Comparison of ENCODE assay signal across 23 cellular contexts in the genomic region with DNA sequence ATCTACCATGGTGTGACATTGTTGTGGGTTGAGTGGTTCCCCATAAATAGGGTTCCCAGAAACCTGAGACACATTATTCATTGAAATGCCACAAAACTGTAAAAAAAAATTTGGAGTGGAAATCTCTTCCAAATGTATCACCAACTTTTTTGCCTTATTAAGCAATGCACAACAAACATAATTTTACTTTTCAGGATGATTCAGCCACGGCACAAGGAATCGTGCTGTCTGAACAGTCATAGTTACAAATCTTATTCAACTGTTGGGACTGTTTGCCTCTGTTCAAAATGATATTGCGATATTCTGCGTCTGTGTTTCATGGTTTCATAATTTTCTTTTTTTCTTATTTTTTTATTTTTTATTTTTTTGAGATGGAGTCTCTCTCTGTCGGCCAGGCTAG.
"Had no signal": no experiment of that assay in that cellular context is flagged by ENCODE, and none has a peak within 500 bp of the region (broad histone marks: within the 10 kb centered on the region; RNA-seq: fewer than 3 reads in every experiment).

No MANE protein-coding gene starts in this region.

- H3K27me3 Mint-ChIP-seq: activated CD4-positive, alpha-beta memory T cell treated with anti-CD3 and anti-CD28 coated beads, Interleukin-2, amount 10 ng/mL, durations not matched to agents 7 days and 5 days had no signal

- ATAC-seq: activated CD4-positive, alpha-beta T cell treated with anti-CD3 and anti-CD28 coated beads for 36 hours; T-cell had no signal

- DNase-seq: activated CD4-positive, alpha-beta memory T cell treated with anti-CD3 and anti-CD28 coated beads, Interleukin-2, amount 10 ng/mL, durations not matched to agents 7 days and 5 days; activated CD4-positive, alpha-beta T cell treated with anti-CD3 and anti-CD28 coated beads for 36 hours; activated CD4-positive, alpha-beta T cell treated with anti-CD3 and anti-CD28 coated beads, Interleukin-2, amount 50 U/mL, for 1 hour; activated gamma-delta T cell treated with Interleukin-2 at 50 U/mL for 16 hours; activated naive CD4-positive, alpha-beta T cell treated with anti-CD3 and anti-CD28 coated beads, Interleukin-2, amount 10 ng/mL, durations not matched to agents 7 days and 5 days; activated naive CD8-positive, alpha-beta T cell treated with anti-CD3 and anti-CD28 coated beads for 36 hours; activated T-cell treated with anti-CD3 and anti-CD28 coated beads for 4 hours; activated T-cell treated with anti-CD3 and anti-CD28 coated beads, Interleukin-2, amount 50 U/mL, for 48 hours; brain microvascular endothelial cell; NCI-H1092; NCI-H1417; NCI-H1930; NCI-H2171; NCI-H226; NCI-H526; NCI-H82; T-cell; T-helper 2 cell; T1000; WERI-Rb-1 had no signal

- H3K36me3 ChIP-seq: brain microvascular endothelial cell, cardiac muscle cell, WERI-Rb-1 had no signal

- H3K4me3 ChIP-seq: cardiac muscle cell, SK-N-MC had no signal

- H3K4me3 Mint-ChIP-seq: activated CD4-positive, alpha-beta memory T cell treated with anti-CD3 and anti-CD28 coated beads, Interleukin-2, amount 10 ng/mL, durations not matched to agents 7 days and 5 days; activated CD4-positive, alpha-beta T cell treated with anti-CD3 and anti-CD28 coated beads for 36 hours; activated naive CD4-positive, alpha-beta T cell treated with anti-CD3 and anti-CD28 coated beads, Interleukin-2, amount 10 ng/mL, durations not matched to agents 7 days and 5 days; activated naive CD8-positive, alpha-beta T cell treated with anti-CD3 and anti-CD28 coated beads for 36 hours; T-cell had no signal

- H3K27ac Mint-ChIP-seq: activated CD4-positive, alpha-beta memory T cell treated with anti-CD3 and anti-CD28 coated beads, Interleukin-2, amount 10 ng/mL, durations not matched to agents 7 days and 5 days; activated CD4-positive, alpha-beta T cell treated with anti-CD3 and anti-CD28 coated beads for 36 hours; activated naive CD4-positive, alpha-beta T cell treated with anti-CD3 and anti-CD28 coated beads, Interleukin-2, amount 10 ng/mL, durations not matched to agents 7 days and 5 days; activated naive CD8-positive, alpha-beta T cell treated with anti-CD3 and anti-CD28 coated beads for 36 hours; activated T-helper 2 cell treated with anti-CD3 and anti-CD28 coated beads, Interferon-gamma antibody, Interleukin-2, Interleukin-4, amounts not matched to agents 10 μg/mL and 5 μg/mL and 100 μg/mL, durations not matched to agents 14 hours and 24 hours and 36 hours; T-cell had no signal

- H3K36me3 Mint-ChIP-seq: activated naive CD4-positive, alpha-beta T cell treated with anti-CD3 and anti-CD28 coated beads, Interleukin-2, amount 10 ng/mL, durations not matched to agents 7 days and 5 days; activated naive CD8-positive, alpha-beta T cell treated with anti-CD3 and anti-CD28 coated beads for 36 hours; T-cell had no signal

- H3K9me3 Mint-ChIP-seq: activated CD4-positive, alpha-beta memory T cell treated with anti-CD3 and anti-CD28 coated beads, Interleukin-2, amount 10 ng/mL, durations not matched to agents 7 days and 5 days; activated naive CD4-positive, alpha-beta T cell treated with anti-CD3 and anti-CD28 coated beads, Interleukin-2, amount 10 ng/mL, durations not matched to agents 7 days and 5 days; activated naive CD8-positive, alpha-beta T cell treated with anti-CD3 and anti-CD28 coated beads for 36 hours; activated T-helper 2 cell treated with anti-CD3 and anti-CD28 coated beads, Interferon-gamma antibody, Interleukin-2, Interleukin-4, amounts not matched to agents 10 μg/mL and 5 μg/mL and 100 μg/mL, durations not matched to agents 14 hours and 24 hours and 36 hours; T-cell had no signal

- H3K27ac ChIP-seq: brain microvascular endothelial cell, cardiac muscle cell, SK-N-MC, WERI-Rb-1 had no signal

- H3K27me3 ChIP-seq: brain microvascular endothelial cell had no signal
